In genomic region chr5:172106511-172107356, GRCh38 we compare ENCODE assay signal across 8 cellular contexts.
A peak's percentile ranks its signal among the peaks of the same experiment; 100 is the strongest.
DNase-seq lines count a peak whose midpoint lies in the region; ATAC-seq and TF ChIP-seq lines count a peak whose summit lies in the region.

No MANE protein-coding gene starts in this region.

- peak; percentile 43 for DNase-seq in EL
- DNase-seq in NAMALWA (ENCODE audit: low spot score): peak; percentile 71
- peak; percentile 78 for DNase-seq in activated CD4-positive, CD25-positive, alpha-beta regulatory T cell treated with anti-CD3 and anti-CD28 coated beads, Interleukin-2, amount 50 U/mL, for 72 hours
- peak; percentile 36 to 55 for DNase-seq in central memory CD8-positive, alpha-beta T cell (ENCODE audit: low spot score in 2 of 2)
- DNase-seq in left lobe of liver (ENCODE audit: low spot score): peak; percentile 60
- DNase-seq in stimulated activated CD4-positive, alpha-beta T cell treated with anti-CD3 and anti-CD28 coated beads, Interleukin-1b, Interleukin-23, amount 100 ng/mL, for 48 hours: peak; percentile 56

- peak overlapping the region; percentile 31 for H3K4me3 Mint-ChIP-seq in central memory CD8-positive, alpha-beta T cell

- H3K27ac Mint-ChIP-seq in central memory CD8-positive, alpha-beta T cell (ENCODE audit: low read depth): peak overlapping the region; percentile 29

- H3K9me3 Mint-ChIP-seq in central memory CD8-positive, alpha-beta T cell: no peaks in the 10 kb centered on the region

- no peak for TF ChIP-seq POLR2A in GM18505 (IDR thresholded peaks at IDR 0.05; ENCODE audit: borderline replicate concordance, extremely low read depth, insufficient read depth, insufficient read length)

- peaks cover 43% of the 10 kb centered on the region for H3K36me3 Mint-ChIP-seq in central memory CD8-positive, alpha-beta T cell (ENCODE audit: insufficient read depth)

- H3K4me1 Mint-ChIP-seq in central memory CD8-positive, alpha-beta T cell: peaks cover 52% of the 10 kb centered on the region

- no peaks in the 10 kb centered on the region for H3K27me3 Mint-ChIP-seq in central memory CD8-positive, alpha-beta T cell

- ATAC-seq in central memory CD8-positive, alpha-beta T cell (replicated peaks; ENCODE audit: extremely low read depth, poor library complexity, severe bottlenecking): no peak
- ATAC-seq in left lobe of liver (peak; percentile 72), GM18505 (IDR thresholded peaks at IDR 0.05; ENCODE audit: unreplicated experiment) (no peak), GM19035 (IDR thresholded peaks at IDR 0.05; ENCODE audit: unreplicated experiment) (no peak)
